13 cellular contexts compared by ENCODE assay signal in the genomic region with DNA sequence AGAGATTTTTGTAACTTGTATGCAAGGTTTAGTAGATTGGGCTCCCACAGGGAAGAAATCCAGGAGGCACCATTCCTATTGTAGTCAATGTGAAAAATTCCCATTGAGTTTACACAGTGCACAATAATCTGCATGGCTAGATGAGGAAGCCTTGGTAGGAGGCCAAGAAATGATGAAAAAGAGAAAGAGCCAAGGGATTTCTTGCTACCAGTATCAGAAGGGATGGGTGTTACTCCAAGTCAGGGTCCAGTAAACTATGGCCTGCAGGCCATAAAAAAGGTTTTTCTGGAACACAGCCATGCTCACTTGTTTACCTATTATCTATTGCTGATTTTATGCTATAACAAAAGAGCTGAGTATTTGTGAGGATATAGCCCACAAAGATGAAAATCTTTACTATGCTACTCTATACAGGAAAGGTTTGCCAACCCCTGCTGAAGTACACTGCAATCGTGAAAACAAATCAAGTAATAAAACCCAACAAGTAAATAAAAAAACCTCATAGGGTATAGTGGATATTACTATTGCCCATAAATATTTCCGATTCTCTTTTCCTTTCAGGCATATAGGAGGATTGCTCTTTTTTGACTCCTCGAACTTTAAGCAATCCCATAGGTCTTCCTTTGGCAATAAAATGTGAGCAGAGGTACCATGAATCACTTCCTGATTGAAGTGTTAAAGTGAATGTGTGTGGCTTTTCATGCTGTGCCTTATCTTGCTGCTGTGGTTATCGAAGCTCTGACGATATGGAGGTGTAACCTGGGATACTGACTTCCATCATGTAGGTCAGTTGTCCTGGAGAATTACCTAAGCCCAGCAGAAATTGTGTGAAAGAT.
DNase-seq lines count a peak whose midpoint lies in the region; ATAC-seq, FAIRE-seq and TF ChIP-seq lines count a peak whose summit lies in the region.
"Had no signal": no experiment of that assay in that cellular context is flagged by ENCODE, and none has a peak within 500 bp of the region (broad histone marks: within the 10 kb centered on the region; RNA-seq: fewer than 3 reads in every experiment).

No MANE protein-coding gene starts in this region.

- WGBS in trophoblast cell (ENCODE audit: extremely low coverage, insufficient coverage, insufficient read length), result no CpG with 5 or more reads among the region's 5 CpGs

- H3K27ac ChIP-seq in 22Rv1, result peak overlapping the region; percentile 14; the same call in 1 of the 2 replicates
- no peak overlapping the region for H3K27ac ChIP-seq in gastrocnemius medialis
- H3K27ac ChIP-seq in trophoblast cell (ENCODE audit: low read depth, low read length), result no peak overlapping the region
- H3K27ac ChIP-seq: heart left ventricle, lower lobe of right lung, upper lobe of left lung had no signal

- H2AFZ ChIP-seq in trophoblast cell (ENCODE audit: insufficient read depth, low read length, poor library complexity), result no peak overlapping the region

- no peak overlapping the region for H3K4ac ChIP-seq in trophoblast cell (ENCODE audit: low read depth, low read length)

- H3K9ac ChIP-seq in trophoblast cell (ENCODE audit: low read length), result no peak overlapping the region

- TF ChIP-seq CTCF in 22Rv1 (IDR thresholded peaks at IDR 0.05) (no peak), fibroblast of pulmonary artery (IDR thresholded peaks at IDR 0.05; ENCODE audit: low read length, missing control alignments) (no peak), gastrocnemius medialis (IDR thresholded peaks at IDR 0.05 in 4 of 5, conservative IDR thresholded peaks at IDR 0.05 in 1 of 5) (no peak)

- no peak overlapping the region for H2BK5ac ChIP-seq in trophoblast cell (ENCODE audit: low read depth, low read length, poor library complexity)

- H3K9me3 ChIP-seq in gastrocnemius medialis (no peaks in the 10 kb centered on the region), trophoblast cell (ENCODE audit: insufficient read depth, low read depth, low read length) (no peaks in the 10 kb centered on the region)
- H3K9me3 ChIP-seq: heart left ventricle, lower lobe of right lung, upper lobe of left lung had no signal

- no peaks in the 10 kb centered on the region for H3K36me3 Mint-ChIP-seq in activated CD4-positive, alpha-beta T cell treated with anti-CD3 and anti-CD28 coated beads for 36 hours (ENCODE audit: low read depth)
- H3K36me3 Mint-ChIP-seq in activated naive CD4-positive, alpha-beta T cell treated with anti-CD3 and anti-CD28 coated beads for 36 hours (ENCODE audit: low read depth), result no peaks in the 10 kb centered on the region
- H3K36me3 Mint-ChIP-seq: activated naive CD8-positive, alpha-beta T cell treated with anti-CD3 and anti-CD28 coated beads, Interleukin-2, amount 10 ng/mL, durations not matched to agents 7 days and 5 days had no signal

- H3K79me1 ChIP-seq in trophoblast cell (ENCODE audit: low read length), result no peaks in the 10 kb centered on the region

- H3K36me3 ChIP-seq in gastrocnemius medialis (no peaks in the 10 kb centered on the region), trophoblast cell (ENCODE audit: control insufficient read depth in 1 of 2, insufficient read depth in 2 of 2, low read length in 2 of 2) (no peaks in the 10 kb centered on the region)
- H3K36me3 ChIP-seq: heart left ventricle, lower lobe of right lung, upper lobe of left lung had no signal

- CTCF ChIA-PET in activated CD4-positive, alpha-beta T cell treated with anti-CD3 and anti-CD28 coated beads for 36 hours (lab: Charles Lee), result no interaction called here
- CTCF ChIA-PET in activated naive CD4-positive, alpha-beta T cell treated with anti-CD3 and anti-CD28 coated beads for 36 hours (lab: Charles Lee), result no interaction called here

- no peak overlapping the region for H2BK120ac ChIP-seq in trophoblast cell (ENCODE audit: insufficient read depth, low read length, poor library complexity)

- POLR2A ChIA-PET in activated CD4-positive, alpha-beta T cell treated with anti-CD3 and anti-CD28 coated beads for 36 hours (lab: Charles Lee), result no interaction called here

- H3K4me1 ChIP-seq in gastrocnemius medialis (no peaks in the 10 kb centered on the region), trophoblast cell (ENCODE audit: control insufficient read depth in 1 of 2, insufficient read depth in 2 of 2, low read length in 2 of 2) (no peaks in the 10 kb centered on the region)
- H3K4me1 ChIP-seq: heart left ventricle, lower lobe of right lung, upper lobe of left lung had no signal

- DNase-seq in RCC 7860 (ENCODE audit: low spot score), result peak; percentile 76
- peak; percentile 63 for DNase-seq in fibroblast of pulmonary artery (ENCODE audit: low read depth)
- no peak for DNase-seq in gastrocnemius medialis
- DNase-seq in trophoblast cell, result no peak
- DNase-seq in activated CD4-positive, alpha-beta T cell treated with anti-CD3 and anti-CD28 coated beads for 36 hours, result no peak
- no peak for DNase-seq in activated naive CD4-positive, alpha-beta T cell treated with anti-CD3 and anti-CD28 coated beads for 36 hours
- DNase-seq: activated naive CD8-positive, alpha-beta T cell treated with anti-CD3 and anti-CD28 coated beads, Interleukin-2, amount 10 ng/mL, durations not matched to agents 7 days and 5 days; heart left ventricle; lower lobe of right lung; NCI-H2107; upper lobe of left lung had no signal

- H4K91ac ChIP-seq in trophoblast cell (ENCODE audit: low read depth, low read length), result no peak overlapping the region

- no peaks in the 10 kb centered on the region for H3K4me1 Mint-ChIP-seq in activated CD4-positive, alpha-beta T cell treated with anti-CD3 and anti-CD28 coated beads for 36 hours
- H3K4me1 Mint-ChIP-seq in activated naive CD4-positive, alpha-beta T cell treated with anti-CD3 and anti-CD28 coated beads for 36 hours (ENCODE audit: low read depth), result no peaks in the 10 kb centered on the region
- H3K4me1 Mint-ChIP-seq: activated naive CD8-positive, alpha-beta T cell treated with anti-CD3 and anti-CD28 coated beads, Interleukin-2, amount 10 ng/mL, durations not matched to agents 7 days and 5 days had no signal

- no peak for TF ChIP-seq POLR2A in gastrocnemius medialis (IDR thresholded peaks at IDR 0.05)

- H3K4me3 ChIP-seq in fibroblast of pulmonary artery (replicated peaks; ENCODE audit: low read depth, low read length) (no peak overlapping the region), gastrocnemius medialis (no peak overlapping the region), trophoblast cell (ENCODE audit: low read depth, low read length) (no peak overlapping the region)
- H3K4me3 ChIP-seq: heart left ventricle, lower lobe of right lung, upper lobe of left lung had no signal

- H3K27me3 Mint-ChIP-seq in activated CD4-positive, alpha-beta T cell treated with anti-CD3 and anti-CD28 coated beads for 36 hours, result no peaks in the 10 kb centered on the region
- no peaks in the 10 kb centered on the region for H3K27me3 Mint-ChIP-seq in activated naive CD4-positive, alpha-beta T cell treated with anti-CD3 and anti-CD28 coated beads for 36 hours (ENCODE audit: low read depth)
- H3K27me3 Mint-ChIP-seq: activated naive CD8-positive, alpha-beta T cell treated with anti-CD3 and anti-CD28 coated beads, Interleukin-2, amount 10 ng/mL, durations not matched to agents 7 days and 5 days had no signal

- no peak for ATAC-seq in gastrocnemius medialis
- no peak for ATAC-seq in activated CD4-positive, alpha-beta T cell treated with anti-CD3 and anti-CD28 coated beads for 36 hours
- ATAC-seq: heart left ventricle, lower lobe of right lung had no signal

- H2AK5ac ChIP-seq in trophoblast cell (ENCODE audit: low read length), result no peak overlapping the region

- H3K18ac ChIP-seq in trophoblast cell (ENCODE audit: low read length), result no peak overlapping the region

- H3K79me2 ChIP-seq in trophoblast cell (ENCODE audit: control insufficient read depth, insufficient read depth, low read length, poor library complexity), result no peaks in the 10 kb centered on the region

- H3K9me3 Mint-ChIP-seq in activated CD4-positive, alpha-beta T cell treated with anti-CD3 and anti-CD28 coated beads for 36 hours (ENCODE audit: low read depth), result peaks cover 2% of the 10 kb centered on the region
- no peaks in the 10 kb centered on the region for H3K9me3 Mint-ChIP-seq in activated naive CD4-positive, alpha-beta T cell treated with anti-CD3 and anti-CD28 coated beads for 36 hours
- H3K9me3 Mint-ChIP-seq: activated naive CD8-positive, alpha-beta T cell treated with anti-CD3 and anti-CD28 coated beads, Interleukin-2, amount 10 ng/mL, durations not matched to agents 7 days and 5 days had no signal

- in situ Hi-C loops in gastrocnemius medialis (cut with MboI; ENCODE audit: low sequenced_read_pairs in 4 of 4), result no loop called here

- no peak overlapping the region for H3K4me3 Mint-ChIP-seq in activated CD4-positive, alpha-beta T cell treated with anti-CD3 and anti-CD28 coated beads for 36 hours
- no peak overlapping the region for H3K4me3 Mint-ChIP-seq in activated naive CD4-positive, alpha-beta T cell treated with anti-CD3 and anti-CD28 coated beads for 36 hours
- H3K4me3 Mint-ChIP-seq: activated naive CD8-positive, alpha-beta T cell treated with anti-CD3 and anti-CD28 coated beads, Interleukin-2, amount 10 ng/mL, durations not matched to agents 7 days and 5 days had no signal

- intact Hi-C loops in gastrocnemius medialis (cut with DNase I; ENCODE audit: low total_unique reads), result no loop called here
- intact Hi-C loops in activated CD4-positive, alpha-beta T cell treated with anti-CD3 and anti-CD28 coated beads for 36 hours (cut with DNase I, micrococcal nuclease), result no loop called here
- intact Hi-C loops in activated naive CD4-positive, alpha-beta T cell treated with anti-CD3 and anti-CD28 coated beads for 36 hours (cut with micrococcal nuclease), result no loop called here

- TF ChIP-seq RAD21 in Ishikawa (IDR thresholded peaks at IDR 0.05; ENCODE audit: low read depth), result no peak

- FAIRE-seq in RCC 7860 (lab: Jason Lieb, UNC), result peak; percentile 70

- H3K27ac Mint-ChIP-seq in activated CD4-positive, alpha-beta T cell treated with anti-CD3 and anti-CD28 coated beads for 36 hours, result no peak overlapping the region
- H3K27ac Mint-ChIP-seq in activated naive CD4-positive, alpha-beta T cell treated with anti-CD3 and anti-CD28 coated beads for 36 hours, result no peak overlapping the region
- H3K27ac Mint-ChIP-seq: activated naive CD8-positive, alpha-beta T cell treated with anti-CD3 and anti-CD28 coated beads, Interleukin-2, amount 10 ng/mL, durations not matched to agents 7 days and 5 days had no signal

- H3K27me3 ChIP-seq in gastrocnemius medialis (no peaks in the 10 kb centered on the region), trophoblast cell (ENCODE audit: insufficient read depth, low read length) (no peaks in the 10 kb centered on the region)
- H3K27me3 ChIP-seq: heart left ventricle, upper lobe of left lung had no signal

- H3K14ac ChIP-seq in trophoblast cell (ENCODE audit: low read length), result no peak overlapping the region

- TF ChIP-seq EP300 in Ishikawa (IDR thresholded peaks at IDR 0.05; ENCODE audit: borderline replicate concordance), result no peak

- no peak overlapping the region for H2BK12ac ChIP-seq in trophoblast cell (ENCODE audit: low read length)

- H4K8ac ChIP-seq in trophoblast cell (ENCODE audit: low read depth, low read length), result no peak overlapping the region

- no peak overlapping the region for H4K12ac ChIP-seq in trophoblast cell (ENCODE audit: low read depth, low read length)

- no peak overlapping the region for H3K4me2 ChIP-seq in trophoblast cell (ENCODE audit: low read length)

- H3K23ac ChIP-seq in trophoblast cell (ENCODE audit: low read length), result no peak overlapping the region

TF ChIP-seq in Ishikawa, 13 proteins besides CTCF, POLR2A, EP300 and RAD21 (continues in another document):
- TF ChIP-seq ZBTB7A (IDR thresholded peaks at IDR 0.05; ENCODE audit: low read depth), result no peak

Comparison
In these comparisons a context has a peak if more than half of its experiments do, and no peak if none do; other contexts are left out.
1. DNase-seq: peak in RCC 7860 (single experiment) and fibroblast of pulmonary artery (single experiment); none in gastrocnemius medialis (0 of 2), trophoblast cell (0 of 2), activated CD4-positive, alpha-beta T cell treated with anti-CD3 and anti-CD28 coated beads for 36 hours (single experiment) and activated naive CD4-positive, alpha-beta T cell treated with anti-CD3 and anti-CD28 coated beads for 36 hours (single experiment).